In genomic region chr11:27642954-27643353, GRCh38 we compare ENCODE assay signal across 14 cellular contexts. TPM values are rescaled to one million over a fixed set of nuclear protein-coding genes. Genes with fewer than 3 reads are reported as not detected.
DNase-seq lines count a peak whose midpoint lies in the region; ATAC-seq and TF ChIP-seq lines count a peak whose summit lies in the region.
"Had no signal": no experiment of that assay in that cellular context is flagged by ENCODE, and none has a peak within 500 bp of the region (broad histone marks: within the 10 kb centered on the region; RNA-seq: fewer than 3 reads in every experiment).

No MANE protein-coding gene starts in this region.

- RAD21 ChIA-PET in HCT116 (lab: Charles Lee; ENCODE audit: low non-redundant PET in 1 of 2, low total read pairs in 2 of 2, uncharacterized antibody in 2 of 2, unreplicated experiment in 2 of 2) = no interaction called here

- H3K9me2 ChIP-seq in GM23338 (ENCODE audit: insufficient read depth) = peaks cover 3% of the 10 kb centered on the region
- H3K9me2 ChIP-seq in HCT116 (ENCODE audit: insufficient read depth) = no peaks in the 10 kb centered on the region

- ATAC-seq in GM23338 (no peak), HCT116 (peak; percentile 52; the same call in 1 of the 2 replicates), WTC11 (peak; percentile 46; the same call in 1 of the 2 replicates), GM21737 (IDR thresholded peaks at IDR 0.05; ENCODE audit: unreplicated experiment) (no peak), HG03139 (IDR thresholded peaks at IDR 0.05; ENCODE audit: unreplicated experiment) (no peak)
- ATAC-seq: HepG2 had no signal

- H3K9me3 ChIP-seq in HCT116 (ENCODE audit: control insufficient read depth in 1 of 2, insufficient read depth in 1 of 2, low read depth in 1 of 2, low read length in 2 of 2) = no peaks in the 10 kb centered on the region

- H3K36me3 Mint-ChIP-seq in GM23338 (ENCODE audit: low read depth) (no peaks in the 10 kb centered on the region), WTC11 (peaks cover 3% of the 10 kb centered on the region; the same call in 1 of the 2 replicates), type B pancreatic cell (no peaks in the 10 kb centered on the region)

- H3K4me1 Mint-ChIP-seq in GM23338 (peaks cover 14% of the 10 kb centered on the region), WTC11 (peaks cover 38% of the 10 kb centered on the region), type B pancreatic cell (ENCODE audit: unreplicated experiment) (no peaks in the 10 kb centered on the region)

- H2AFZ ChIP-seq in GM23338 (peak overlapping the region; percentile 59; the same call in 1 of the 2 replicates), HCT116 (ENCODE audit: low read depth, low read length, poor library complexity, severe bottlenecking) (no peak overlapping the region)

- H3K27me3 Mint-ChIP-seq in GM23338 (ENCODE audit: insufficient read depth, low read depth, poor library complexity) = peaks cover 4% of the 10 kb centered on the region
- H3K27me3 Mint-ChIP-seq in WTC11 (ENCODE audit: low read depth) = peaks cover 4% of the 10 kb centered on the region
- H3K27me3 Mint-ChIP-seq in type B pancreatic cell = no peaks in the 10 kb centered on the region

- no peaks in the 10 kb centered on the region for H3F3A ChIP-seq in GM23338 (replicated peaks; ENCODE audit: low read depth)

- no TSS peak for BruUV-seq in HCT116 (replicated peaks; lab: Mats Ljungman, UMichigan)

- H3K9ac ChIP-seq in HCT116 (ENCODE audit: low read length) = no peak overlapping the region

- H3K27ac ChIP-seq in GM23338 (ENCODE audit: low read depth) (no peak overlapping the region), HCT116 (ENCODE audit: low read depth, low read length) (no peak overlapping the region)

- no peak overlapping the region for H3K4me3 Mint-ChIP-seq in GM23338
- H3K4me3 Mint-ChIP-seq in WTC11 = no peak overlapping the region
- no peak overlapping the region for H3K4me3 Mint-ChIP-seq in type B pancreatic cell

- TF ChIP-seq CTCF in GM23338 (conservative IDR thresholded peaks at IDR 0.05; ENCODE audit: low read depth in 2 of 2) = peak; percentile 22 to 54
- TF ChIP-seq CTCF in HCT116 (IDR thresholded peaks at IDR 0.05 in 2 of 3, conservative IDR thresholded peaks at IDR 0.05 in 1 of 3; ENCODE audit: borderline replicate concordance in 1 of 3, insufficient read depth in 1 of 3, low read depth in 2 of 3, low read length in 2 of 3) = peak in 2 of 3 experiments; percentile 3 to 18; a peak in 1 of 6 replicates
- TF ChIP-seq CTCF in WTC11 (IDR thresholded peaks at IDR 0.05) = no peak
- no peak for TF ChIP-seq CTCF in type B pancreatic cell (conservative IDR thresholded peaks at IDR 0.05)

- H3K79me2 ChIP-seq in GM23338 (replicated peaks; ENCODE audit: insufficient read depth) (no peaks in the 10 kb centered on the region), HCT116 (ENCODE audit: insufficient read depth, low read length) (no peaks in the 10 kb centered on the region)

- H4K20me1 ChIP-seq in GM23338 (replicated peaks; ENCODE audit: insufficient read depth) (no peaks in the 10 kb centered on the region), HCT116 (ENCODE audit: insufficient read depth) (no peaks in the 10 kb centered on the region)

- no peaks in the 10 kb centered on the region for H3K36me3 ChIP-seq in GM23338 (ENCODE audit: insufficient read depth)
- H3K36me3 ChIP-seq in HCT116 (ENCODE audit: control insufficient read depth in 1 of 2, insufficient read depth in 2 of 2, low read length in 2 of 2) = no peaks in the 10 kb centered on the region

- H3K27ac Mint-ChIP-seq in GM23338 (no peak overlapping the region), WTC11 (no peak overlapping the region), type B pancreatic cell (no peak overlapping the region)

- H3K4me2 ChIP-seq in GM23338 (no peak overlapping the region), HCT116 (ENCODE audit: low read length) (no peak overlapping the region)

- H3K9me3 Mint-ChIP-seq in GM23338 = no peaks in the 10 kb centered on the region
- peaks cover 1% of the 10 kb centered on the region for H3K9me3 Mint-ChIP-seq in WTC11
- H3K9me3 Mint-ChIP-seq in type B pancreatic cell = no peaks in the 10 kb centered on the region

- H3K4me1 ChIP-seq in GM23338 (ENCODE audit: insufficient read depth) (peaks cover 11% of the 10 kb centered on the region), HCT116 (ENCODE audit: control insufficient read depth in 1 of 2, insufficient read depth in 2 of 2, low read length in 2 of 2) (no peaks in the 10 kb centered on the region)

- intact Hi-C loops in HCT116 (cut with micrococcal nuclease) = no loop called here

- H3K27me3 ChIP-seq in GM23338 (ENCODE audit: insufficient read depth) (no peaks in the 10 kb centered on the region), HCT116 (ENCODE audit: insufficient read depth, low read length) (no peaks in the 10 kb centered on the region)

- POLR2A ChIA-PET in HCT116 (lab: Charles Lee) = no interaction called here
- POLR2A ChIA-PET in WTC11 (lab: Charles Lee) = no interaction called here

- H3K4me3 ChIP-seq in GM23338 = no peak overlapping the region
- H3K4me3 ChIP-seq in HCT116 (replicated peaks in 1 of 2; ENCODE audit: low read depth in 1 of 2, low read length in 2 of 2) = no peak overlapping the region

- CTCF ChIA-PET in HCT116 (lab: Charles Lee) (no interaction called here), WTC11 (lab: Charles Lee) (interaction anchor here (1.0 to 2.0 kb wide), 8 partner anchors 23 to 77 kb away, joined by 3 to 33 read pairs (median 8); partner anchors contain the start of gene BDNF)

- peak; percentile 30 for TF ChIP-seq RAD21 in HCT116 (IDR thresholded peaks at IDR 0.05; ENCODE audit: low read depth)

- DNase-seq in GM23338 (ENCODE audit: low spot score) (no peak), HCT116 (ENCODE audit: low read depth, low spot score) (no peak), WTC11 (ENCODE audit: low spot score) (no peak), islet precursor cell (peak; percentile 7), type B pancreatic cell (ENCODE audit: extremely low spot score, unreplicated experiment) (no peak)
- DNase-seq: C1 segment of cervical spinal cord, EL, NCI-H187 treated with DMSO at 0.1 percent for 48 hours, NCI-H524, RPMI8226 had no signal

- no peak for TF ChIP-seq POLR2A in HCT116 (IDR thresholded peaks at IDR 0.05; ENCODE audit: borderline replicate concordance, extremely low read depth, insufficient read depth, insufficient read length)

TF ChIP-seq in GM23338, 12 proteins besides CTCF, POLR2A, EP300 and RAD21 (continues in another document):
- no peak for TF ChIP-seq ETS1 (IDR thresholded peaks at IDR 0.05)
- no peak for TF ChIP-seq NANOG (IDR thresholded peaks at IDR 0.05; ENCODE audit: borderline replicate concordance)
- no peak for TF ChIP-seq EZH2phosphoT487 (IDR thresholded peaks at IDR 0.05; ENCODE audit: unreplicated experiment)
- TF ChIP-seq ZNF331 (CRISPR knock-in tag; IDR thresholded peaks at IDR 0.05; ENCODE audit: low read depth) = no peak
- TF ChIP-seq CREB1 (CRISPR knock-in tag; IDR thresholded peaks at IDR 0.05; ENCODE audit: low read depth) = no peak

TF ChIP-seq in HCT116, 20 proteins besides CTCF, POLR2A, EP300 and RAD21 (continues in another document):
- TF ChIP-seq TCF7L2 (IDR thresholded peaks at IDR 0.05; ENCODE audit: borderline replicate concordance, extremely low read depth, insufficient read depth, insufficient read length) = no peak

TF ChIP-seq in WTC11, 78 proteins besides CTCF, POLR2A, EP300 and RAD21 (continues in another document):
- TF ChIP-seq NR2C2 (CRISPR knock-in tag; IDR thresholded peaks at IDR 0.05) (no peak), ZNF138 (CRISPR knock-in tag; conservative IDR thresholded peaks at IDR 0.05) (no peak), ZNF671 (CRISPR knock-in tag; IDR thresholded peaks at IDR 0.05) (no peak), PRDM15 (CRISPR knock-in tag; IDR thresholded peaks at IDR 0.05) (no peak)
- TF ChIP-seq, protein P1, sequence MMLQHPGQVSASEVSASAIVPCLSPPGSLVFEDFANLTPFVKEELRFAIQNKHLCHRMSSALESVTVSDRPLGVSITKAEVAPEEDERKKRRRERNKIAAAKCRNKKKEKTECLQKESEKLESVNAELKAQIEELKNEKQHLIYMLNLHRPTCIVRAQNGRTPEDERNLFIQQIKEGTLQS (CRISPR knock-in tag; conservative IDR thresholded peaks at IDR 0.05) = no peak

RNA-seq across cellular contexts. Expression of gene BDNF, which starts 57.3 kb away (rescaled TPM):
- total RNA-seq in GM23338 (2014; rRNA removed; shearing (Covaris generic)) = 5.1 and 6.8 TPM in 2 replicates
- 4.2 and 5.2 TPM in 2 replicates for polyA plus RNA-seq in GM23338 (2016; fragmentation: Nextera tagmentation; extraction: Ambion mirVana)
- total RNA-seq in HCT116 (2021; ENCODE audit: unreplicated experiment) (22.0 TPM), WTC11 (2021) (4.6 to 5.0 TPM (median 4.8 TPM) in 3 replicates), type B pancreatic cell (ENCODE audit: low replicate concordance) (3.6 and 5.5 TPM in 2 replicates)
- 3.9 and 5.0 TPM in 2 replicates for polyA plus RNA-seq in HCT116 (2012)
- total RNA-seq: OCI-LY7 had no signal
- polyA plus RNA-seq: HepG2 had no signal

Comparison
In these comparisons a context has a peak if more than half of its experiments do, and no peak if none do; other contexts are left out.
1. ATAC-seq: peak in HCT116 (single experiment) and WTC11 (single experiment); none in GM23338 (single experiment), GM21737 (single experiment) and HG03139 (single experiment).
2. CTCF ChIP-seq: peak in GM23338 (2 of 2) and HCT116 (2 of 3); none in WTC11 (single experiment) and type B pancreatic cell (single experiment).